In genomic region chr9:69759478-69760277, GRCh38 we compare ENCODE assay signal across 8 cellular contexts. TPM values are rescaled to one million over a fixed set of nuclear protein-coding genes. Genes with fewer than 3 reads are reported as not detected.
A peak's percentile ranks its signal among the peaks of the same experiment; 100 is the strongest.
DNase-seq lines count a peak whose midpoint lies in the region; ATAC-seq, FAIRE-seq and TF ChIP-seq lines count a peak whose summit lies in the region.

TSS of gene PTAR1 (minus strand) at chr9:69760011. CDS start at chr9:69759938, 73 bp downstream.

- peak; percentile 97 for ATAC-seq in natural killer cell treated with Interleukin-12 subunit alpha and Interleukin-12 subunit beta and Interleukin-15 and Interleukin-18, amount 100 ng/mL, for 72 hours

- TF ChIP-seq CTCF in RWPE1 (conservative IDR thresholded peaks at IDR 0.05; ENCODE audit: low read depth) = no peak
- TF ChIP-seq CTCF in fibroblast of pulmonary artery (IDR thresholded peaks at IDR 0.05; ENCODE audit: low read length, missing control alignments) = no peak

- POLR2A ChIA-PET in RWPE1 (lab: Yijun Ruan, JAX; ENCODE audit: low non-redundant PET) = interaction anchor here (0.6 kb wide), 2 partner anchors 83 to 87 kb away, joined by 3 read pairs; partner anchors contain the start of gene APBA1

- DNase-seq in EL (peak; percentile 92), H54 (ENCODE audit: insufficient read length, low spot score) (peak; percentile 90), LoVo (ENCODE audit: low spot score) (peak; percentile 95), RWPE1 (ENCODE audit: low spot score) (peak; percentile 84), fibroblast of pulmonary artery (ENCODE audit: low read depth) (peak; percentile 90)
- peak; percentile 85 for DNase-seq in activated T-helper 9 cell treated with anti-CD3 and anti-CD28 coated beads, Interleukin-2, amount 50 U/mL, for 16 hours (ENCODE audit: low read depth)
- DNase-seq in natural killer cell treated with Interleukin-12 subunit alpha and Interleukin-12 subunit beta and Interleukin-15 and Interleukin-18, amount 100 ng/mL, for 72 hours (ENCODE audit: low spot score) = peak; percentile 95
- peak; percentile 82 for DNase-seq in stimulated activated naive CD4-positive, alpha-beta T cell treated with Interleukin-2 at 50 U/mL for 16 hours (lab: John Stamatoyannopoulos, UW)

- TF ChIP-seq POLR2A in H54 (IDR thresholded peaks at IDR 0.05; ENCODE audit: low read depth, low read length) = peak; percentile 95

- peak within 1 kb of the TSS; percentile 92 for H3K4me3 ChIP-seq in fibroblast of pulmonary artery (replicated peaks; ENCODE audit: low read depth, low read length)

- H3K27ac Mint-ChIP-seq in natural killer cell treated with Interleukin-12 subunit alpha and Interleukin-12 subunit beta and Interleukin-15 and Interleukin-18, amount 100 ng/mL, for 72 hours = peak within 1 kb of the TSS; percentile 94 to 98

- H3K4me3 Mint-ChIP-seq in natural killer cell treated with Interleukin-12 subunit alpha and Interleukin-12 subunit beta and Interleukin-15 and Interleukin-18, amount 100 ng/mL, for 72 hours = peak within 1 kb of the TSS; percentile 98

- FAIRE-seq in H54 (lab: Jason Lieb, UNC) = peak; percentile 96

- peaks cover 15 to 21% of the 10 kb centered on the region in 2 donors for H3K4me1 Mint-ChIP-seq in natural killer cell treated with Interleukin-12 subunit alpha and Interleukin-12 subunit beta and Interleukin-15 and Interleukin-18, amount 100 ng/mL, for 72 hours (ENCODE audit: low read depth in 2 of 2)

- H3K27me3 Mint-ChIP-seq in natural killer cell treated with Interleukin-12 subunit alpha and Interleukin-12 subunit beta and Interleukin-15 and Interleukin-18, amount 100 ng/mL, for 72 hours = no peaks in the 10 kb centered on the region

- CTCF ChIA-PET in RWPE1 (lab: Yijun Ruan, JAX) = interaction anchor here (0.7 to 1.6 kb wide), 2 partner anchors 11 to 163 kb away, joined by 3 to 5 read pairs; no protein-coding TSS in a partner anchor

- H3K9me3 Mint-ChIP-seq in natural killer cell treated with Interleukin-12 subunit alpha and Interleukin-12 subunit beta and Interleukin-15 and Interleukin-18, amount 100 ng/mL, for 72 hours = no peaks in the 10 kb centered on the region

- H3K27ac ChIP-seq in RWPE1 = peak within 1 kb of the TSS; percentile 93

- H3K36me3 Mint-ChIP-seq in natural killer cell treated with Interleukin-12 subunit alpha and Interleukin-12 subunit beta and Interleukin-15 and Interleukin-18, amount 100 ng/mL, for 72 hours = peaks cover 5% of the 10 kb centered on the region

RNA-seq across cellular contexts. Expression of gene PTAR1, which starts in this region (rescaled TPM):
- total RNA-seq in natural killer cell treated with Interleukin-12 subunit alpha and Interleukin-12 subunit beta and Interleukin-15 and Interleukin-18, amount 100 ng/mL, for 72 hours = 10 to 100 TPM; 34.8 to 52.1 TPM

Comparison
In these comparisons a context has a peak if more than half of its experiments do, and no peak if none do; other contexts are left out.
1. Peak in every context shown above with its lines: DNase-seq, ATAC-seq, H3K4me3 ChIP-seq and H3K27ac ChIP-seq.